Comparison of ENCODE assay signal across 1 cellular context in genomic region chr1:240522122-240522822, GRCh38.
A peak's percentile ranks its signal among the peaks of the same experiment; 100 is the strongest.
TF ChIP-seq lines count a peak whose summit lies in the region.

No MANE protein-coding gene starts in this region.

TF ChIP-seq in liver, 16 proteins besides CTCF, POLR2A, EP300 and RAD21 (continued from another document):
- peak; percentile 59 for TF ChIP-seq REST (IDR thresholded peaks at IDR 0.05)
- TF ChIP-seq FOXA2 (IDR thresholded peaks at IDR 0.05): peak; percentile 32
